Comparison of ENCODE assay signal across 17 cellular contexts in genomic region chr11:3006505-3007260, GRCh38. TPM values are rescaled to one million over a fixed set of nuclear protein-coding genes. Genes with fewer than 3 reads are reported as not detected.
DNase-seq lines count a peak whose midpoint lies in the region; ATAC-seq and TF ChIP-seq lines count a peak whose summit lies in the region.
"Had no signal": no experiment of that assay in that cellular context is flagged by ENCODE, and none has a peak within 500 bp of the region (broad histone marks: within the 10 kb centered on the region; RNA-seq: fewer than 3 reads in every experiment).

No MANE protein-coding gene starts in this region.

- peak overlapping the region; percentile 25 for H3K27ac Mint-ChIP-seq in activated CD4-positive, alpha-beta T cell treated with anti-CD3 and anti-CD28 coated beads, Interleukin-2, amount 10 ng/mL, durations not matched to agents 7 days and 5 days
- peak overlapping the region in 1 of 2 donors; percentile 91 for H3K27ac Mint-ChIP-seq in stimulated activated naive CD8-positive, alpha-beta T cell treated with anti-CD3 and anti-CD28 coated beads, Interleukin-15, amount 100 ng/mL, for 72 hours
- peak overlapping the region in 3 of 9 donors; percentile 25 to 39 (median 31) for H3K27ac Mint-ChIP-seq in naive thymus-derived CD4-positive, alpha-beta T cell
- H3K27ac Mint-ChIP-seq: activated naive CD4-positive, alpha-beta T cell treated with anti-CD3 and anti-CD28 coated beads, Interleukin-2, amount 50 U/mL, for 24 hours; nephron had no signal

- no peaks in the 10 kb centered on the region for H3K4me1 ChIP-seq in lung (ENCODE audit: control insufficient read depth in 2 of 2, insufficient read depth in 2 of 2, low read length in 2 of 2)
- H3K4me1 ChIP-seq in naive thymus-derived CD4-positive, alpha-beta T cell (ENCODE audit: control insufficient read depth in 2 of 2, insufficient read depth in 2 of 2, low read length in 2 of 2) = no peaks in the 10 kb centered on the region
- H3K4me1 ChIP-seq: HAP-1 had no signal

- TF ChIP-seq CTCF in lung (IDR thresholded peaks at IDR 0.05; ENCODE audit: control extremely low read depth, extremely low read depth) = no peak

- POLR2A ChIA-PET in activated CD4-positive, alpha-beta T cell treated with anti-CD3 and anti-CD28 coated beads, Interleukin-2, amount 10 ng/mL, durations not matched to agents 7 days and 5 days (lab: Charles Lee) = no interaction called here
- POLR2A ChIA-PET in naive thymus-derived CD4-positive, alpha-beta T cell (lab: Charles Lee) = interaction anchor here (0.5 kb wide), 1 partner anchor 347 kb away, joined by 3 read pairs; no protein-coding TSS in a partner anchor

- peak overlapping the region in 1 of 2 donors; percentile 71 for H3K27ac ChIP-seq in lung (ENCODE audit: low read depth in 1 of 2, low read length in 1 of 2)
- no peak overlapping the region for H3K27ac ChIP-seq in naive thymus-derived CD4-positive, alpha-beta T cell (ENCODE audit: low read depth, low read length)

- peaks cover 7 to 71% of the 10 kb centered on the region in 2 donors for H3K36me3 ChIP-seq in lung (ENCODE audit: control insufficient read depth in 2 of 2, insufficient read depth in 2 of 2, low read length in 2 of 2)
- peaks cover 0 to 84% (median 0%) of the 10 kb centered on the region in 3 experiments for H3K36me3 ChIP-seq in naive thymus-derived CD4-positive, alpha-beta T cell (ENCODE audit: control insufficient read depth in 2 of 3, insufficient read depth in 3 of 3, low read length in 3 of 3)
- H3K36me3 ChIP-seq: breast epithelium had no signal

- H3K36me3 Mint-ChIP-seq in activated CD4-positive, alpha-beta T cell treated with anti-CD3 and anti-CD28 coated beads, Interleukin-2, amount 10 ng/mL, durations not matched to agents 7 days and 5 days (ENCODE audit: low read depth) = peaks cover 71% of the 10 kb centered on the region
- H3K36me3 Mint-ChIP-seq in activated T-cell treated with anti-CD3 and anti-CD28 coated beads, Interleukin-2, amount 50 U/mL, for 4 hours (ENCODE audit: insufficient read depth) = peaks cover 48% of the 10 kb centered on the region
- peaks cover 4 to 38% (median 18%) of the 10 kb centered on the region in 5 donors for H3K36me3 Mint-ChIP-seq in naive thymus-derived CD4-positive, alpha-beta T cell

- intact Hi-C loops in naive thymus-derived CD4-positive, alpha-beta T cell (cut with micrococcal nuclease) = no loop called here

- no peak for DNase-seq in activated CD4-positive, alpha-beta T cell treated with anti-CD3 and anti-CD28 coated beads, Interleukin-2, amount 10 ng/mL, durations not matched to agents 7 days and 5 days
- DNase-seq in activated CD4-positive, alpha-beta T cell treated with anti-CD3 and anti-CD28 coated beads for 1 hour = no peak
- no peak for DNase-seq in activated T-cell treated with anti-CD3 and anti-CD28 coated beads, Interleukin-2, amount 50 U/mL, for 4 hours
- peak; percentile 68 for DNase-seq in lung (ENCODE audit: low spot score)
- peak in 1 of 2 donors; percentile 57 for DNase-seq in stimulated activated naive CD8-positive, alpha-beta T cell treated with anti-CD3 and anti-CD28 coated beads, Interleukin-15, amount 100 ng/mL, for 72 hours
- no peak for DNase-seq in inferior parietal cortex (ENCODE audit: extremely low spot score)
- DNase-seq in naive thymus-derived CD4-positive, alpha-beta T cell = no peak
- no peak for DNase-seq in NCI-H345 (lab: John Stamatoyannopoulos, UW)
- DNase-seq: COR-L47, MM.1S, NCI-H1930, NCI-H526, trophoblast cell had no signal

- no peaks in the 10 kb centered on the region for H3K9me3 ChIP-seq in lung (ENCODE audit: control insufficient read depth in 2 of 2, insufficient read depth in 1 of 2, low read length in 1 of 2)
- H3K9me3 ChIP-seq in naive thymus-derived CD4-positive, alpha-beta T cell (ENCODE audit: control insufficient read depth in 2 of 3, low read length in 3 of 3) = no peaks in the 10 kb centered on the region
- H3K9me3 ChIP-seq: breast epithelium, HAP-1 had no signal

- H3K4me1 Mint-ChIP-seq in activated CD4-positive, alpha-beta T cell treated with anti-CD3 and anti-CD28 coated beads, Interleukin-2, amount 10 ng/mL, durations not matched to agents 7 days and 5 days = peaks cover 42% of the 10 kb centered on the region
- peaks cover 7% of the 10 kb centered on the region for H3K4me1 Mint-ChIP-seq in activated T-cell treated with anti-CD3 and anti-CD28 coated beads, Interleukin-2, amount 50 U/mL, for 4 hours (ENCODE audit: low read depth)
- peaks cover 89% of the 10 kb centered on the region for H3K4me1 Mint-ChIP-seq in stimulated activated naive CD8-positive, alpha-beta T cell treated with anti-CD3 and anti-CD28 coated beads, Interleukin-15, amount 100 ng/mL, for 72 hours
- peaks cover 0 to 21% (median 0%) of the 10 kb centered on the region in 7 donors for H3K4me1 Mint-ChIP-seq in naive thymus-derived CD4-positive, alpha-beta T cell
- H3K4me1 Mint-ChIP-seq: activated naive CD4-positive, alpha-beta T cell treated with anti-CD3 and anti-CD28 coated beads, Interleukin-2, amount 50 U/mL, for 24 hours had no signal

- no peak overlapping the region for H3K4me3 ChIP-seq in lung
- no peak overlapping the region for H3K4me3 ChIP-seq in naive thymus-derived CD4-positive, alpha-beta T cell (ENCODE audit: low read length)
- H3K4me3 ChIP-seq: breast epithelium, HAP-1 had no signal

- CTCF ChIA-PET in activated CD4-positive, alpha-beta T cell treated with anti-CD3 and anti-CD28 coated beads, Interleukin-2, amount 10 ng/mL, durations not matched to agents 7 days and 5 days (lab: Charles Lee) = interaction anchor here (1.1 to 1.5 kb wide), 2 partner anchors 9 to 18 kb away, joined by 3 to 4 read pairs; no protein-coding TSS in a partner anchor
- CTCF ChIA-PET in naive thymus-derived CD4-positive, alpha-beta T cell (lab: Charles Lee) = interaction anchor here (1.3 kb wide), 1 partner anchor 26 kb away, joined by 3 read pairs; no protein-coding TSS in a partner anchor

- H3K4me3 Mint-ChIP-seq in activated CD4-positive, alpha-beta T cell treated with anti-CD3 and anti-CD28 coated beads, Interleukin-2, amount 10 ng/mL, durations not matched to agents 7 days and 5 days = no peak overlapping the region
- no peak overlapping the region for H3K4me3 Mint-ChIP-seq in activated T-cell treated with anti-CD3 and anti-CD28 coated beads, Interleukin-2, amount 50 U/mL, for 4 hours
- H3K4me3 Mint-ChIP-seq in stimulated activated naive CD8-positive, alpha-beta T cell treated with anti-CD3 and anti-CD28 coated beads, Interleukin-15, amount 100 ng/mL, for 72 hours = peak overlapping the region in 1 of 2 donors; percentile 84
- no peak overlapping the region for H3K4me3 Mint-ChIP-seq in naive thymus-derived CD4-positive, alpha-beta T cell
- H3K4me3 Mint-ChIP-seq: activated naive CD4-positive, alpha-beta T cell treated with anti-CD3 and anti-CD28 coated beads, Interleukin-2, amount 50 U/mL, for 24 hours; nephron had no signal

- 73 to 88% methylated on average over 21 of the region's 21 CpGs for WGBS in lung, 2 donors

- no peaks in the 10 kb centered on the region for H3K9me3 Mint-ChIP-seq in activated CD4-positive, alpha-beta T cell treated with anti-CD3 and anti-CD28 coated beads, Interleukin-2, amount 10 ng/mL, durations not matched to agents 7 days and 5 days
- no peaks in the 10 kb centered on the region for H3K9me3 Mint-ChIP-seq in activated T-cell treated with anti-CD3 and anti-CD28 coated beads, Interleukin-2, amount 50 U/mL, for 4 hours
- no peaks in the 10 kb centered on the region for H3K9me3 Mint-ChIP-seq in stimulated activated naive CD8-positive, alpha-beta T cell treated with anti-CD3 and anti-CD28 coated beads, Interleukin-15, amount 100 ng/mL, for 72 hours
- no peaks in the 10 kb centered on the region for H3K9me3 Mint-ChIP-seq in naive thymus-derived CD4-positive, alpha-beta T cell
- H3K9me3 Mint-ChIP-seq: activated naive CD4-positive, alpha-beta T cell treated with anti-CD3 and anti-CD28 coated beads, Interleukin-2, amount 50 U/mL, for 24 hours; nephron had no signal

- no peaks in the 10 kb centered on the region for H3K27me3 ChIP-seq in lung (ENCODE audit: control insufficient read depth, insufficient read depth)
- H3K27me3 ChIP-seq in naive thymus-derived CD4-positive, alpha-beta T cell (ENCODE audit: control insufficient read depth in 2 of 2, insufficient read depth in 2 of 2, low read length in 2 of 2) = no peaks in the 10 kb centered on the region
- H3K27me3 ChIP-seq: breast epithelium had no signal

- no peaks in the 10 kb centered on the region for H3K27me3 Mint-ChIP-seq in activated CD4-positive, alpha-beta T cell treated with anti-CD3 and anti-CD28 coated beads, Interleukin-2, amount 10 ng/mL, durations not matched to agents 7 days and 5 days
- H3K27me3 Mint-ChIP-seq in activated T-cell treated with anti-CD3 and anti-CD28 coated beads, Interleukin-2, amount 50 U/mL, for 4 hours (ENCODE audit: low read depth) = no peaks in the 10 kb centered on the region
- no peaks in the 10 kb centered on the region for H3K27me3 Mint-ChIP-seq in stimulated activated naive CD8-positive, alpha-beta T cell treated with anti-CD3 and anti-CD28 coated beads, Interleukin-15, amount 100 ng/mL, for 72 hours
- H3K27me3 Mint-ChIP-seq in naive thymus-derived CD4-positive, alpha-beta T cell = no peaks in the 10 kb centered on the region
- H3K27me3 Mint-ChIP-seq: activated naive CD4-positive, alpha-beta T cell treated with anti-CD3 and anti-CD28 coated beads, Interleukin-2, amount 50 U/mL, for 24 hours had no signal

- ATAC-seq in activated T-cell treated with anti-CD3 and anti-CD28 coated beads, Interleukin-2, amount 50 U/mL, for 4 hours = peak; percentile 74 to 75
- peak; percentile 80 for ATAC-seq in lung (ENCODE audit: insufficient read depth, low FRiP score)
- ATAC-seq in stimulated activated naive CD8-positive, alpha-beta T cell treated with anti-CD3 and anti-CD28 coated beads, Interleukin-15, amount 100 ng/mL, for 72 hours = peak; percentile 64
- ATAC-seq in naive thymus-derived CD4-positive, alpha-beta T cell = no peak

RNA-seq across cellular contexts. Expression of gene NAP1L4, which starts 14.6 kb away (rescaled TPM):
- 100 to 1,000 TPM; 354 to 367 TPM for total RNA-seq in activated CD4-positive, alpha-beta T cell treated with anti-CD3 and anti-CD28 coated beads, Interleukin-2, amount 10 ng/mL, durations not matched to agents 7 days and 5 days
- 100 to 1,000 TPM; 194 to 201 (median 199) TPM for total RNA-seq in activated T-cell treated with anti-CD3 and anti-CD28 coated beads, Interleukin-2, amount 50 U/mL, for 4 hours
- total RNA-seq in lung = 100 to 1,000 TPM in 1 of 2 donors, 10 to 100 TPM in 1; 81.6 to 191 TPM
- polyA plus RNA-seq in lung = 10 to 100 TPM; 56.3 to 73.0 TPM
- total RNA-seq in naive thymus-derived CD4-positive, alpha-beta T cell = 100 to 1,000 TPM; 245 to 356 (median 294) TPM
- polyA plus RNA-seq in naive thymus-derived CD4-positive, alpha-beta T cell = 100 to 1,000 TPM; 134 to 172 TPM

RNA-seq across cellular contexts. Expression of gene CARS1, which starts 50.5 kb away (rescaled TPM):
- 10 to 100 TPM; 81.4 to 97.6 TPM for total RNA-seq in activated CD4-positive, alpha-beta T cell treated with anti-CD3 and anti-CD28 coated beads, Interleukin-2, amount 10 ng/mL, durations not matched to agents 7 days and 5 days
- total RNA-seq in activated T-cell treated with anti-CD3 and anti-CD28 coated beads, Interleukin-2, amount 50 U/mL, for 4 hours = 100 to 1,000 TPM in 1 of 3 donors, 10 to 100 TPM in 2; 72.4 to 110 (median 88.1) TPM
- 10 to 100 TPM; 27.3 to 62.3 TPM for total RNA-seq in lung
- polyA plus RNA-seq in lung = 10 to 100 TPM; 30.4 to 45.0 TPM
- 10 to 100 TPM; 27.8 to 70.4 (median 53.7) TPM for total RNA-seq in naive thymus-derived CD4-positive, alpha-beta T cell
- polyA plus RNA-seq in naive thymus-derived CD4-positive, alpha-beta T cell = 10 to 100 TPM; 23.9 to 30.8 TPM
